ENCODE assay signal across 1 cellular context in genomic region chr16:75298252-75298651, GRCh38.
TF ChIP-seq lines count a peak whose summit lies in the region.

No MANE protein-coding gene starts in this region.

TF ChIP-seq in GM23338, 12 proteins besides CTCF, POLR2A, EP300 and RAD21 (continued from another document):
- no peak for TF ChIP-seq ZNF462 (CRISPR knock-in tag; IDR thresholded peaks at IDR 0.05)
- TF ChIP-seq ZNF114 (CRISPR knock-in tag; IDR thresholded peaks at IDR 0.05), result no peak
- TF ChIP-seq EZH2phosphoT487 (IDR thresholded peaks at IDR 0.05; ENCODE audit: unreplicated experiment), result no peak
- TF ChIP-seq ETS1 (IDR thresholded peaks at IDR 0.05), result no peak
